ENCODE assay signal across 1 cellular context in the genomic region with DNA sequence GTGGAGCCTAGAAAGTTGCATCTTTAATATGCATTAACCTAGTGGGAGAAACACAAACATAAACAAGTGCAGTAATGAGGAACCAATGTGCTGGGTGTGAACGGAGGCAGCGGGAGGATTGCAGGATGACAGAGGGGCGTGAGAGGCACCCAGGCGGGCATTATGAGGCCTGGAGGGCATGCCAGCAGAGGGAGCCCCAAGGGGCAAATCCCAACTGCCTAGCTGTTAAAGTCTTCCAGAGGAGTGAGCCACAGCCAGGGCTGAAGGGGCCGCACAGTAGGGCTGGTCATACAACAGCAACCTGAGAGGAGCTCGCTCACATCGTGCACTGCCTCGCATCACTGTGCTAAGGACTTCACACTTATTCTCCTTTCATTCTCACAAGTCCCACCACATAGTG.
TF ChIP-seq lines count a peak whose summit lies in the region.

No MANE protein-coding gene starts in this region.

TF ChIP-seq in GM23338, 12 proteins besides CTCF, POLR2A, EP300 and RAD21 (continued from another document):
- TF ChIP-seq, protein P1, sequence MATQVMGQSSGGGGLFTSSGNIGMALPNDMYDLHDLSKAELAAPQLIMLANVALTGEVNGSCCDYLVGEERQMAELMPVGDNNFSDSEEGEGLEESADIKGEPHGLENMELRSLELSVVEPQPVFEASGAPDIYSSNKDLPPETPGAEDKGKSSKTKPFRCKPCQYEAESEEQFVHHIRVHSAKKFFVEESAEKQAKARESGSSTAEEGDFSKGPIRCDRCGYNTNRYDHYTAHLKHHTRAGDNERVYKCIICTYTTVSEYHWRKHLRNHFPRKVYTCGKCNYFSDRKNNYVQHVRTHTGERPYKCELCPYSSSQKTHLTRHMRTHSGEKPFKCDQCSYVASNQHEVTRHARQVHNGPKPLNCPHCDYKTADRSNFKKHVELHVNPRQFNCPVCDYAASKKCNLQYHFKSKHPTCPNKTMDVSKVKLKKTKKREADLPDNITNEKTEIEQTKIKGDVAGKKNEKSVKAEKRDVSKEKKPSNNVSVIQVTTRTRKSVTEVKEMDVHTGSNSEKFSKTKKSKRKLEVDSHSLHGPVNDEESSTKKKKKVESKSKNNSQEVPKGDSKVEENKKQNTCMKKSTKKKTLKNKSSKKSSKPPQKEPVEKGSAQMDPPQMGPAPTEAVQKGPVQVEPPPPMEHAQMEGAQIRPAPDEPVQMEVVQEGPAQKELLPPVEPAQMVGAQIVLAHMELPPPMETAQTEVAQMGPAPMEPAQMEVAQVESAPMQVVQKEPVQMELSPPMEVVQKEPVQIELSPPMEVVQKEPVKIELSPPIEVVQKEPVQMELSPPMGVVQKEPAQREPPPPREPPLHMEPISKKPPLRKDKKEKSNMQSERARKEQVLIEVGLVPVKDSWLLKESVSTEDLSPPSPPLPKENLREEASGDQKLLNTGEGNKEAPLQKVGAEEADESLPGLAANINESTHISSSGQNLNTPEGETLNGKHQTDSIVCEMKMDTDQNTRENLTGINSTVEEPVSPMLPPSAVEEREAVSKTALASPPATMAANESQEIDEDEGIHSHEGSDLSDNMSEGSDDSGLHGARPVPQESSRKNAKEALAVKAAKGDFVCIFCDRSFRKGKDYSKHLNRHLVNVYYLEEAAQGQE (IDR thresholded peaks at IDR 0.05; ENCODE audit: unreplicated experiment), result no peak
TF ChIP-seq in GM23338: peak in this region for 0.
